9 cellular contexts compared by ENCODE assay signal in the genomic region with DNA sequence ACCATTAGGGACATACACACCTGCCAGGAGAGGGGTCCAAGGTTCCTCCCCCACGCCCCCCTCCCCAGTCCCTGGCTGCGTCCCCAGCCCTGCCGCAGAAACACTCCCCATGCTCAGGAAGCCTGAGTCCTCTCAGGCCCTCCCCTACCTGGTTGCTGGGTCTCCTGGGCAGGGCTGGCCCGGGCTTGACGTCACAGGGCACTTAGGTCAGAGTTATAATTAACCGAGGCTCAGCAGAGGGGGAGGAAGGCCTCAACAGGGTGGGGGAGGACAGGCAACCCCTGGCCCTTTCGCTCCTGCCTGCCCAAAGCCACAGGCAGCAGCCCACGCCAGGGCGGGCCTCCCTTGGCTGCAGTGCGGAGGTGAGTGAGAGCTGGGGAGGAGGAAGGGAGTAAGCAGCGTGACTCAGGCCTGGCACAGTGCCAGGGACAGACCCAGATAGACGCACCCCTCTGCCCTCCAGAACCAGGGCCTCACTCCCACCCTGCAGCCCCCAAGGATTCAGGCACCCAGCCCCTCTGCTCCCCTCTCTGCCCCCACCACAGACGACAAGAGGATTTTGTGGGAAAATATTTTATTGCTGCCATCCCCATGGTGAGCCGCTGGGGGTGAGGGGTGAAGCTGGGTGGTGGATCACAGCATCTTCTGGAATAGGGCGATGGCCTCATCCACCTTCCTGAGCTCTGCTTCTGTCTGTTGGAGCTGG. TPM values are rescaled to one million over a fixed set of nuclear protein-coding genes. Genes with fewer than 3 reads are reported as not detected.
DNase-seq lines count a peak whose midpoint lies in the region; ATAC-seq, FAIRE-seq and TF ChIP-seq lines count a peak whose summit lies in the region.
"Had no signal": no experiment of that assay in that cellular context is flagged by ENCODE, and none has a peak within 500 bp of the region (broad histone marks: within the 10 kb centered on the region; RNA-seq: fewer than 3 reads in every experiment).

A gene with protein sequence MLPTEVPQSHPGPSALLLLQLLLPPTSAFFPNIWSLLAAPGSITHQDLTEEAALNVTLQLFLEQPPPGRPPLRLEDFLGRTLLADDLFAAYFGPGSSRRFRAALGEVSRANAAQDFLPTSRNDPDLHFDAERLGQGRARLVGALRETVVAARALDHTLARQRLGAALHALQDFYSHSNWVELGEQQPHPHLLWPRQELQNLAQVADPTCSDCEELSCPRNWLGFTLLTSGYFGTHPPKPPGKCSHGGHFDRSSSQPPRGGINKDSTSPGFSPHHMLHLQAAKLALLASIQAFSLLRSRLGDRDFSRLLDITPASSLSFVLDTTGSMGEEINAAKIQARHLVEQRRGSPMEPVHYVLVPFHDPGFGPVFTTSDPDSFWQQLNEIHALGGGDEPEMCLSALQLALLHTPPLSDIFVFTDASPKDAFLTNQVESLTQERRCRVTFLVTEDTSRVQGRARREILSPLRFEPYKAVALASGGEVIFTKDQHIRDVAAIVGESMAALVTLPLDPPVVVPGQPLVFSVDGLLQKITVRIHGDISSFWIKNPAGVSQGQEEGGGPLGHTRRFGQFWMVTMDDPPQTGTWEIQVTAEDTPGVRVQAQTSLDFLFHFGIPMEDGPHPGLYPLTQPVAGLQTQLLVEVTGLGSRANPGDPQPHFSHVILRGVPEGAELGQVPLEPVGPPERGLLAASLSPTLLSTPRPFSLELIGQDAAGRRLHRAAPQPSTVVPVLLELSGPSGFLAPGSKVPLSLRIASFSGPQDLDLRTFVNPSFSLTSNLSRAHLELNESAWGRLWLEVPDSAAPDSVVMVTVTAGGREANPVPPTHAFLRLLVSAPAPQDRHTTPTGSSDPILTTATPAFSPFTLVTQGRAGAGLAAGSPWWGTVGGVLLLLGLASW (minus strand): TSS at position 368 of the 706 bp plus-strand sequence. CDS start 549 bp downstream, outside the sequence.

- no peak within 1 kb of the TSS for H3K4me3 ChIP-seq in endothelial cell of umbilical vein (replicated peaks in 1 of 3; ENCODE audit: insufficient read depth in 1 of 3, low read depth in 1 of 3, low read length in 3 of 3)

- no TSS peak for BruUV-seq in endothelial cell of umbilical vein (replicated peaks; lab: Mats Ljungman, UMichigan)

- no peaks in the 10 kb centered on the region for H3K9me3 ChIP-seq in endothelial cell of umbilical vein (replicated peaks; ENCODE audit: control insufficient read depth, insufficient read depth, low read length)

- no peaks in the 10 kb centered on the region for H3K27me3 Mint-ChIP-seq in activated CD8-positive, alpha-beta memory T cell treated with anti-CD3 and anti-CD28 coated beads, Interleukin-2, amount 10 ng/mL, durations not matched to agents 7 days and 5 days
- H3K27me3 Mint-ChIP-seq in naive thymus-derived CD8-positive, alpha-beta T cell: peaks cover 0 to 13% (median 0%) of the 10 kb centered on the region in 5 donors

- H3K9me1 ChIP-seq in endothelial cell of umbilical vein (replicated peaks; ENCODE audit: control insufficient read depth, extremely low read depth, insufficient read depth, low read length): no peaks in the 10 kb centered on the region

- peaks cover 36% of the 10 kb centered on the region for H3K4me1 Mint-ChIP-seq in activated CD8-positive, alpha-beta memory T cell treated with anti-CD3 and anti-CD28 coated beads, Interleukin-2, amount 10 ng/mL, durations not matched to agents 7 days and 5 days
- peaks cover 9 to 37% (median 35%) of the 10 kb centered on the region in 4 donors for H3K4me1 Mint-ChIP-seq in naive thymus-derived CD8-positive, alpha-beta T cell

- POLR2A ChIA-PET in endothelial cell of umbilical vein (lab: Charles Lee): interaction anchor here (0.8 kb wide), 1 partner anchor 50 kb away, joined by 3 read pairs; a partner anchor contains a TSS
- POLR2A ChIA-PET in naive thymus-derived CD8-positive, alpha-beta T cell (lab: Charles Lee): interaction anchor here (0.9 kb wide), 1 partner anchor 50 kb away, joined by 3 read pairs; a partner anchor contains a TSS

- H3K36me3 Mint-ChIP-seq in activated CD8-positive, alpha-beta memory T cell treated with anti-CD3 and anti-CD28 coated beads, Interleukin-2, amount 10 ng/mL, durations not matched to agents 7 days and 5 days: peaks cover 7% of the 10 kb centered on the region
- peaks cover 0 to 29% (median 10%) of the 10 kb centered on the region in 3 donors for H3K36me3 Mint-ChIP-seq in naive thymus-derived CD8-positive, alpha-beta T cell

- FAIRE-seq in endothelial cell of umbilical vein (lab: Jason Lieb, UNC): peak; percentile 79
- FAIRE-seq: A204.1 had no signal

- TF ChIP-seq CTCF in endothelial cell of umbilical vein (IDR thresholded peaks at IDR 0.05; ENCODE audit: extremely low read depth in 1 of 2, insufficient read depth in 1 of 2, low read depth in 1 of 2, low read length in 2 of 2): no peak

- H3K4me2 ChIP-seq in endothelial cell of umbilical vein (ENCODE audit: insufficient read depth, low read length): no peak within 1 kb of the TSS

- TF ChIP-seq POLR2A in endothelial cell of umbilical vein (IDR thresholded peaks at IDR 0.05; ENCODE audit: low read depth, low read length): no peak

- peak; percentile 66 for ATAC-seq in HG03378 (IDR thresholded peaks at IDR 0.05; ENCODE audit: unreplicated experiment)
- ATAC-seq in activated CD8-positive, alpha-beta memory T cell treated with anti-CD3 and anti-CD28 coated beads, Interleukin-2, amount 10 ng/mL, durations not matched to agents 7 days and 5 days: peak; percentile 82
- ATAC-seq in naive thymus-derived CD8-positive, alpha-beta T cell: peak; percentile 65
- peak; percentile 93 for ATAC-seq in stimulated activated naive CD8-positive, alpha-beta T cell treated with anti-CD3 and anti-CD28 coated beads, Interleukin-15, Interleukin-2, amounts not matched to agents 100 U/mL and 50 U/mL, for 24 hours

- DNase-seq in NCI-H2081 (lab: John Stamatoyannopoulos, UW) (peak; percentile 37 to 40), NCI-H2081 treated with DMSO at 0.1 percent for 48 hours (lab: John Stamatoyannopoulos, UW) (no peak), NOMO-1 (lab: John Stamatoyannopoulos, UW; ENCODE audit: unreplicated experiment in 2 of 2) (peak; percentile 33 to 68), endothelial cell of umbilical vein (ENCODE audit: low read depth, low spot score) (peak; percentile 35)
- DNase-seq in activated CD8-positive, alpha-beta memory T cell treated with anti-CD3 and anti-CD28 coated beads, Interleukin-2, amount 10 ng/mL, durations not matched to agents 7 days and 5 days: peak; percentile 89
- peak in 8 of 10 donors; percentile 24 to 76 (median 32) for DNase-seq in naive thymus-derived CD8-positive, alpha-beta T cell
- peak; percentile 88 for DNase-seq in stimulated activated naive CD8-positive, alpha-beta T cell treated with anti-CD3 and anti-CD28 coated beads, Interleukin-15, Interleukin-2, amounts not matched to agents 100 U/mL and 50 U/mL, for 24 hours

- no peak within 1 kb of the TSS for H3K27ac ChIP-seq in endothelial cell of umbilical vein (ENCODE audit: insufficient read depth, low read depth, low read length)

- CTCF ChIA-PET in activated CD8-positive, alpha-beta memory T cell treated with anti-CD3 and anti-CD28 coated beads, Interleukin-2, amount 10 ng/mL, durations not matched to agents 7 days and 5 days (lab: Charles Lee): interaction anchor here (1.4 to 2.9 kb wide), 4 partner anchors 8 to 51 kb away, joined by 4 to 15 read pairs (median 10); a partner anchor contains a TSS
- CTCF ChIA-PET in endothelial cell of umbilical vein (lab: Charles Lee): interaction anchor here (0.7 to 2.0 kb wide), 7 partner anchors 8 to 54 kb away, joined by 3 to 10 read pairs (median 4); a partner anchor contains a TSS

- no peaks in the 10 kb centered on the region for H4K20me1 ChIP-seq in endothelial cell of umbilical vein (replicated peaks; ENCODE audit: control insufficient read depth, extremely low read depth, insufficient read depth, low read length)

- no peak within 1 kb of the TSS for H2AFZ ChIP-seq in endothelial cell of umbilical vein (ENCODE audit: low read depth, low read length)

- no peaks in the 10 kb centered on the region for H3K9me3 Mint-ChIP-seq in activated CD8-positive, alpha-beta memory T cell treated with anti-CD3 and anti-CD28 coated beads, Interleukin-2, amount 10 ng/mL, durations not matched to agents 7 days and 5 days (ENCODE audit: low read depth)
- H3K9me3 Mint-ChIP-seq in naive thymus-derived CD8-positive, alpha-beta T cell: no peaks in the 10 kb centered on the region

- no peaks in the 10 kb centered on the region for H3K79me2 ChIP-seq in endothelial cell of umbilical vein (ENCODE audit: control insufficient read depth, insufficient read depth, low read length)

- H3K4me1 ChIP-seq in endothelial cell of umbilical vein (ENCODE audit: control insufficient read depth, extremely low read depth, insufficient read depth, low read length): peaks cover 4% of the 10 kb centered on the region

- no peaks in the 10 kb centered on the region for H3K27me3 ChIP-seq in endothelial cell of umbilical vein (ENCODE audit: control insufficient read depth in 2 of 2, insufficient read depth in 2 of 2, low read length in 2 of 2)

- dilution Hi-C loops in endothelial cell of umbilical vein (cut with MboI; ENCODE audit: extremely low pct_ligation_motif_present, low sequenced_read_pairs): no loop called here

- peaks cover under 1 to 28% of the 10 kb centered on the region in 2 experiments for H3K36me3 ChIP-seq in endothelial cell of umbilical vein (ENCODE audit: control insufficient read depth in 2 of 2, extremely low read depth in 1 of 2, insufficient read depth in 2 of 2, low read length in 2 of 2)

- intact Hi-C loops in endothelial cell of umbilical vein (cut with micrococcal nuclease): no loop called here

- H3K9ac ChIP-seq in endothelial cell of umbilical vein (replicated peaks; ENCODE audit: extremely low read depth, insufficient read depth, low read length): no peak within 1 kb of the TSS

- peak within 1 kb of the TSS; percentile 86 for H3K27ac Mint-ChIP-seq in activated CD8-positive, alpha-beta memory T cell treated with anti-CD3 and anti-CD28 coated beads, Interleukin-2, amount 10 ng/mL, durations not matched to agents 7 days and 5 days
- H3K27ac Mint-ChIP-seq in naive thymus-derived CD8-positive, alpha-beta T cell: peak within 1 kb of the TSS in 5 of 10 donors; percentile 35 to 89 (median 55)

- H3K4me3 Mint-ChIP-seq in activated CD8-positive, alpha-beta memory T cell treated with anti-CD3 and anti-CD28 coated beads, Interleukin-2, amount 10 ng/mL, durations not matched to agents 7 days and 5 days: peak within 1 kb of the TSS; percentile 39
- peak within 1 kb of the TSS in 8 of 10 donors; percentile 12 to 62 (median 46) for H3K4me3 Mint-ChIP-seq in naive thymus-derived CD8-positive, alpha-beta T cell

RNA-seq across cellular contexts. Expression of the gene that starts here (rescaled TPM):
- total RNA-seq in activated CD8-positive, alpha-beta memory T cell treated with anti-CD3 and anti-CD28 coated beads, Interleukin-2, amount 10 ng/mL, durations not matched to agents 7 days and 5 days: 1 to 10 TPM; 5.7 to 6.4 TPM
- total RNA-seq in endothelial cell of umbilical vein: 0.25 and 0.51 TPM in 2 replicates
- polyA plus RNA-seq in endothelial cell of umbilical vein: 0.11 and 0.21 TPM in 2 replicates
- 0.04 and 0.10 TPM in 2 replicates for polyA plus RNA-seq in endothelial cell of umbilical vein (2011; cell fraction: cytosol; rRNA removed)
- polyA plus RNA-seq in endothelial cell of umbilical vein (2011; cell fraction: nucleus; rRNA removed): 0.54 and 0.59 TPM in 2 replicates
- polyA plus RNA-seq in endothelial cell of umbilical vein (2012): 0.25 TPM in 2 replicates
- polyA minus RNA-seq in endothelial cell of umbilical vein: 0.27 and 0.59 TPM in 2 replicates
- polyA minus RNA-seq in endothelial cell of umbilical vein (2011; cell fraction: cytosol; rRNA and poly(A)+ RNA removed): 7.4 TPM
- polyA minus RNA-seq in endothelial cell of umbilical vein (2011; cell fraction: nucleus; rRNA and poly(A)+ RNA removed): not detected in 2 replicates
- total RNA-seq in naive thymus-derived CD8-positive, alpha-beta T cell: under 1 TPM; 0.47 to 0.52 TPM
- polyA plus RNA-seq in naive thymus-derived CD8-positive, alpha-beta T cell: under 1 TPM in 1 of 3 donors, not detected in 2; 0.34 TPM

Comparison
In these comparisons a context has a peak if more than half of its experiments do, and no peak if none do; other contexts are left out.
1. Peak in DNase-seq and ATAC-seq in naive thymus-derived CD8-positive, alpha-beta T cell; RNA of the gene not detected or under 1 TPM.